ENCODE assay signal across 16 cellular contexts in genomic region chr6:170155464-170156196, GRCh38.
DNase-seq lines count a peak whose midpoint lies in the region; ATAC-seq and TF ChIP-seq lines count a peak whose summit lies in the region.
"Had no signal": no experiment of that assay in that cellular context is flagged by ENCODE, and none has a peak within 500 bp of the region (broad histone marks: within the 10 kb centered on the region; RNA-seq: fewer than 3 reads in every experiment).

No MANE protein-coding gene starts in this region.

- H3K36me3 Mint-ChIP-seq in natural killer cell treated with Interleukin-12 subunit alpha and Interleukin-12 subunit beta and Interleukin-15 and Interleukin-18, amount 100 ng/mL, for 72 hours = no peaks in the 10 kb centered on the region
- H3K36me3 Mint-ChIP-seq in natural killer cell = no peaks in the 10 kb centered on the region
- H3K36me3 Mint-ChIP-seq: IgD-negative memory B cell had no signal

- peaks cover 2 to 21% of the 10 kb centered on the region in 2 donors for H3K4me1 ChIP-seq in left lung

- no peak for ATAC-seq in natural killer cell treated with Interleukin-12 subunit alpha and Interleukin-12 subunit beta and Interleukin-15 and Interleukin-18, amount 100 ng/mL, for 72 hours
- ATAC-seq in natural killer cell (no peak), left lung (no peak), sciatic nerve (no peak)
- ATAC-seq: GM23338, HepG2 had no signal

- peak; percentile 35 for DNase-seq in natural killer cell treated with Interleukin-12 subunit alpha and Interleukin-12 subunit beta and Interleukin-15 and Interleukin-18, amount 100 ng/mL, for 72 hours (ENCODE audit: low spot score)
- DNase-seq in natural killer cell (no peak), left lung (peak; percentile 12 to 45), sciatic nerve (ENCODE audit: low spot score) (peak; percentile 44), NAMALWA (ENCODE audit: low spot score) (no peak), brain microvascular endothelial cell (no peak)
- DNase-seq: ACHN; CD4-positive, alpha-beta T cell; DMS153; DMS79; GDM1; HCEC 1CT had no signal

- H3K27me3 ChIP-seq in left lung (peaks cover 0 to 34% of the 10 kb centered on the region in 2 donors), brain microvascular endothelial cell (replicated peaks) (no peaks in the 10 kb centered on the region)

- H3K27ac ChIP-seq in left lung (no peak overlapping the region), brain microvascular endothelial cell (no peak overlapping the region)
- H3K27ac ChIP-seq: C4-2B had no signal

- intact Hi-C loops in natural killer cell (cut with micrococcal nuclease) (no loop called here), left lung (cut with DNase I) (no loop called here), sciatic nerve (cut with DNase I) (no loop called here)

- TF ChIP-seq CTCF in natural killer cell (IDR thresholded peaks at IDR 0.05) = no peak
- no peak for TF ChIP-seq CTCF in left lung (IDR thresholded peaks at IDR 0.05)
- TF ChIP-seq CTCF in brain microvascular endothelial cell (IDR thresholded peaks at IDR 0.05; ENCODE audit: low read depth, low read length, missing control alignments) = no peak

- H3K36me3 ChIP-seq in left lung = no peaks in the 10 kb centered on the region
- H3K36me3 ChIP-seq in brain microvascular endothelial cell (replicated peaks) = no peaks in the 10 kb centered on the region

- no peaks in the 10 kb centered on the region for H3K9me3 ChIP-seq in left lung

- H3K4me3 Mint-ChIP-seq in natural killer cell treated with Interleukin-12 subunit alpha and Interleukin-12 subunit beta and Interleukin-15 and Interleukin-18, amount 100 ng/mL, for 72 hours = no peak overlapping the region
- H3K4me3 Mint-ChIP-seq in natural killer cell = no peak overlapping the region
- H3K4me3 Mint-ChIP-seq: CD4-positive, alpha-beta T cell; GM23338; IgD-negative memory B cell had no signal

- H3K9me3 Mint-ChIP-seq in natural killer cell treated with Interleukin-12 subunit alpha and Interleukin-12 subunit beta and Interleukin-15 and Interleukin-18, amount 100 ng/mL, for 72 hours = no peaks in the 10 kb centered on the region
- no peaks in the 10 kb centered on the region for H3K9me3 Mint-ChIP-seq in natural killer cell
- H3K9me3 Mint-ChIP-seq: CD4-positive, alpha-beta T cell; GM23338; IgD-negative memory B cell had no signal

- H3K4me3 ChIP-seq in left lung (no peak overlapping the region), brain microvascular endothelial cell (ENCODE audit: low read depth, low read length) (no peak overlapping the region)
- H3K4me3 ChIP-seq: GM23338 had no signal

- H3K4me1 Mint-ChIP-seq in natural killer cell treated with Interleukin-12 subunit alpha and Interleukin-12 subunit beta and Interleukin-15 and Interleukin-18, amount 100 ng/mL, for 72 hours (ENCODE audit: low read depth in 2 of 2) = peaks cover 0 to 16% of the 10 kb centered on the region in 2 donors
- H3K4me1 Mint-ChIP-seq in natural killer cell = peaks cover 13 to 31% of the 10 kb centered on the region in 2 donors
- H3K4me1 Mint-ChIP-seq: IgD-negative memory B cell had no signal

- H3K27ac Mint-ChIP-seq in natural killer cell treated with Interleukin-12 subunit alpha and Interleukin-12 subunit beta and Interleukin-15 and Interleukin-18, amount 100 ng/mL, for 72 hours = no peak overlapping the region
- no peak overlapping the region for H3K27ac Mint-ChIP-seq in natural killer cell
- H3K27ac Mint-ChIP-seq: CD4-positive, alpha-beta T cell; GM23338; IgD-negative memory B cell had no signal

- in situ Hi-C loops in brain microvascular endothelial cell (cut with HindIII; ENCODE audit: low pct_ligation_motif_present, low sequenced_read_pairs) = no loop called here

- H3K27me3 Mint-ChIP-seq in natural killer cell treated with Interleukin-12 subunit alpha and Interleukin-12 subunit beta and Interleukin-15 and Interleukin-18, amount 100 ng/mL, for 72 hours = peaks cover 9 to 19% of the 10 kb centered on the region in 2 donors
- peaks cover 0 to 32% of the 10 kb centered on the region in 2 donors for H3K27me3 Mint-ChIP-seq in natural killer cell (ENCODE audit: low read depth in 2 of 2)

Comparison
In these comparisons a context has a peak if more than half of its experiments do, and no peak if none do; other contexts are left out.
1. DNase-seq: peak in natural killer cell treated with Interleukin-12 subunit alpha and Interleukin-12 subunit beta and Interleukin-15 and Interleukin-18, amount 100 ng/mL, for 72 hours (single experiment), left lung (2 of 2) and sciatic nerve (single experiment); none in natural killer cell (single experiment), NAMALWA (single experiment) and brain microvascular endothelial cell (single experiment).